ENCODE assay signal across 20 cellular contexts in the genomic region with DNA sequence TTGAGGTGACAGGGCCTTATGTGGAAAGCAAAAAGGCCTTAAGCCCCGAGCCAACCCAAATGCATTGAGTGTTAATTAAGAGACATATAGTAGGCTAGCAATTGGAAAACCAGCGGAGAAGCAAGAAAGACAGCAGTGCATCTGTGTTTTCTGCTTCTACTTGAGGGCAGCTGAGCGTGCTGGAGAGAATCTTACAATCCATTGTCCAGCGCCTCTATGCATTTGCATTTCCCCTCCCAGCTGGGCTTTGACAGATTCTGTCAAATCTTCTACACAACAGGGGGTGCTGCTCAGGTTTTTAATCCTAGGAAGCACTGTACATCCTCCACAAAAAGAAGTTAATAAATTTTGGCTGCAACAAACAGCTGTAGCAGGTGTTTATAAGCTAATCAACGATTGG. TPM values are rescaled to one million over a fixed set of nuclear protein-coding genes. Genes with fewer than 3 reads are reported as not detected.
DNase-seq lines count a peak whose midpoint lies in the region; ATAC-seq and TF ChIP-seq lines count a peak whose summit lies in the region.
"Had no signal": no experiment of that assay in that cellular context is flagged by ENCODE, and none has a peak within 500 bp of the region (broad histone marks: within the 10 kb centered on the region; RNA-seq: fewer than 3 reads in every experiment).

No MANE protein-coding gene starts in this region.

- H2BK15ac ChIP-seq in H9 (ENCODE audit: low read depth, low read length), result no peak overlapping the region

- H3K27me3 Mint-ChIP-seq in H9 (ENCODE audit: low read depth), result no peaks in the 10 kb centered on the region
- H3K27me3 Mint-ChIP-seq: CD4-positive, alpha-beta memory T cell had no signal

- H3K36me3 Mint-ChIP-seq in H9 (ENCODE audit: insufficient read depth in 1 of 3, low read depth in 3 of 3), result peaks cover 0 to 2% (median 0%) of the 10 kb centered on the region in 3 experiments; a peak in 1 of 7 replicates

- no peak overlapping the region for H4K91ac ChIP-seq in H9 (ENCODE audit: insufficient read length, low read depth, low read length)

- H3T11ph ChIP-seq in H9 (ENCODE audit: low read length), result no peak overlapping the region

- H3K14ac ChIP-seq in H9 (ENCODE audit: insufficient read depth, low read length), result no peak overlapping the region

- DNase-seq in NCI-H2227 (lab: John Stamatoyannopoulos, UW; ENCODE audit: unreplicated experiment), result peak; percentile 10
- no peak for DNase-seq in NCI-H2227 treated with DMSO at 0.1 percent for 48 hours (lab: John Stamatoyannopoulos, UW)
- no peak for DNase-seq in H9
- peak; percentile 57 for DNase-seq in globus pallidus (ENCODE audit: low spot score)
- no peak for DNase-seq in KBM-7
- DNase-seq in cortex of kidney (lab: John Stamatoyannopoulos, UW), result no peak
- DNase-seq: AML-193; CD4-positive, alpha-beta memory T cell; DMS153; DMS79; GF-D8; GM23248; HCEC 1CT had no signal

- H3K23me2 ChIP-seq in H9 (ENCODE audit: insufficient read length, low read depth, low read length, poor library complexity, severe bottlenecking), result no peaks in the 10 kb centered on the region

- in situ Hi-C loops in KBM-7 (cut with MboI; ENCODE audit: low pct_unique_long_range_greater_than_20kb, low sequenced_read_pairs), result loop anchor here (25.0 kb wide), 1 partner anchor 556 kb away; no protein-coding TSS in a partner anchor

- H2BK120ac ChIP-seq in H9 (ENCODE audit: low read depth, low read length, poor library complexity, severe bottlenecking), result no peak overlapping the region

- no peak overlapping the region for H2BK12ac ChIP-seq in H9 (ENCODE audit: insufficient read length, low read depth, low read length)

- H4K20me1 ChIP-seq in H9 (ENCODE audit: control insufficient read depth, insufficient read depth, insufficient read length), result no peaks in the 10 kb centered on the region
- H4K20me1 ChIP-seq: BLaER1 had no signal

- H3K9ac ChIP-seq in H9 (ENCODE audit: extremely low read depth, insufficient read length, low read length), result no peak overlapping the region
- H3K9ac ChIP-seq: BLaER1, GM23248 had no signal

- no peak overlapping the region for H3K23ac ChIP-seq in H9 (ENCODE audit: insufficient read length, low read depth, low read length)

- no peak overlapping the region for H3K4me3 Mint-ChIP-seq in H9
- H3K4me3 Mint-ChIP-seq: CD14-positive monocyte; CD4-positive, alpha-beta memory T cell had no signal

- H3K4me1 ChIP-seq in H9 (ENCODE audit: insufficient read depth, low read length), result peaks cover 5% of the 10 kb centered on the region; the same call in 1 of the 2 replicates
- H3K4me1 ChIP-seq: BLaER1 had no signal

- no peak overlapping the region for H3K4ac ChIP-seq in H9 (ENCODE audit: low read depth, low read length)

- H2AK5ac ChIP-seq in H9 (ENCODE audit: insufficient read length, low read length), result no peak overlapping the region

- H2BK20ac ChIP-seq in H9 (ENCODE audit: low read depth, low read length, poor library complexity, severe bottlenecking), result no peak overlapping the region

- no peak overlapping the region for H3K27ac ChIP-seq in H9 (ENCODE audit: insufficient read length, low read depth, low read length)
- H3K27ac ChIP-seq: 22Rv1, A549, BLaER1, GM23248, HL-60 had no signal

- H3K4me1 Mint-ChIP-seq in H9, result peaks cover 24 to 28% of the 10 kb centered on the region in 2 experiments

- H3K27me3 ChIP-seq in H9 (ENCODE audit: insufficient read depth, low read length), result no peaks in the 10 kb centered on the region
- H3K27me3 ChIP-seq: BLaER1 had no signal

- no peaks in the 10 kb centered on the region for H3K9me3 Mint-ChIP-seq in H9
- H3K9me3 Mint-ChIP-seq: CD14-positive monocyte; CD4-positive, alpha-beta memory T cell had no signal

- H3K56ac ChIP-seq in H9 (ENCODE audit: insufficient read length, low read depth, low read length), result no peak overlapping the region

- H3K18ac ChIP-seq in H9 (ENCODE audit: insufficient read length, low read depth, low read length), result no peak overlapping the region

- 0 out of 3 replicates have a peak, but pooled peaks have one; percentile 1 for TF ChIP-seq CTCF in H9 (conservative IDR thresholded peaks at IDR 0.05)

- H4K5ac ChIP-seq in H9 (ENCODE audit: insufficient read length, low read depth, low read length), result no peak overlapping the region

- ATAC-seq in GM18502 (IDR thresholded peaks at IDR 0.05; ENCODE audit: poor library complexity, unreplicated experiment), result no peak
- ATAC-seq: A549, K562 had no signal

- no peaks in the 10 kb centered on the region for H3K79me1 ChIP-seq in H9 (ENCODE audit: insufficient read depth, low read depth, low read length, poor library complexity, severe bottlenecking)

- H3K79me2 ChIP-seq in H9 (ENCODE audit: insufficient read depth, low read length), result no peaks in the 10 kb centered on the region

- H2BK5ac ChIP-seq in H9 (ENCODE audit: insufficient read length, low read length), result no peak overlapping the region

- no peaks in the 10 kb centered on the region for H3K9me3 ChIP-seq in H9 (ENCODE audit: control insufficient read depth, low read depth, low read length)
- H3K9me3 ChIP-seq: A549, BLaER1 had no signal

- H3K27ac Mint-ChIP-seq in H9, result no peak overlapping the region
- H3K27ac Mint-ChIP-seq: CD14-positive monocyte had no signal

- WGBS in H9 (ENCODE audit: extremely low coverage, insufficient read length, low lambda C conversion rate), result no CpG with 5 or more reads among the region's 5 CpGs

- H4K8ac ChIP-seq in H9 (replicated peaks; ENCODE audit: insufficient read length, low read depth, low read length), result no peak overlapping the region

- no peak overlapping the region for H2AFZ ChIP-seq in H9 (ENCODE audit: low read length)
- H2AFZ ChIP-seq: GM23248 had no signal

- H3K4me2 ChIP-seq in H9 (ENCODE audit: insufficient read depth, insufficient read length, low read length), result no peak overlapping the region
- H3K4me2 ChIP-seq: A549, BLaER1 had no signal

RNA-seq across cellular contexts. Expression of gene SSR3, which starts 23.9 kb away (rescaled TPM):
- total RNA-seq in H9 (2021), result 176 and 177 TPM in 2 replicates

Comparison
In these comparisons a context has a peak if more than half of its experiments do, and no peak if none do; other contexts are left out.
1. DNase-seq: peak in NCI-H2227 (single experiment) and globus pallidus (single experiment); none in NCI-H2227 treated with DMSO at 0.1 percent for 48 hours (single experiment), H9 (single experiment), KBM-7 (single experiment) and cortex of kidney (single experiment).